12 cellular contexts compared by ENCODE assay signal in the genomic region with DNA sequence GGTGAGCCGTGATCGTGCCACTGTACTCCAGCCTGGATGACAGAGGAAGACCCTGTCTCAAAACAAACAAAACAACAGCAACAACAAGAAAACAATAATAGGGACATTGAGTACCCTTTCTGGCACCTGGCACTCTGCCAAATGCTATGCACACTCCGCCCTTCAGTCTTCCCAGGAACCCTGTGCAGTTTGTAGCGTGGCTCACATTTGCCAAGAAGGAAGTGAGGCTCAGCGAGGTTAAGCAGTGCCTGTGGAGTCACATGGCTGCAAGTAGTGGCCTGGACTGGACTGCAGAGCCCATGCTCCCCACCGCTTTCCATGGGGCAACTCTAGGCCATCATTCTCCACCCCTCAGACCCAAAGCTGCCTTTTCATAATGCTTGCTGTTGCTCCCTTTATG. TPM values are rescaled to one million over a fixed set of nuclear protein-coding genes. Genes with fewer than 3 reads are reported as not detected.
A peak's percentile ranks its signal among the peaks of the same experiment; 100 is the strongest.
DNase-seq lines count a peak whose midpoint lies in the region; ATAC-seq and TF ChIP-seq lines count a peak whose summit lies in the region.
"Had no signal": no experiment of that assay in that cellular context is flagged by ENCODE, and none has a peak within 500 bp of the region (broad histone marks: within the 10 kb centered on the region; RNA-seq: fewer than 3 reads in every experiment).

No MANE protein-coding gene starts in this region.

- H3K36me3 ChIP-seq in GM23248 (ENCODE audit: low read depth): no peaks in the 10 kb centered on the region

- H3F3A ChIP-seq in GM23248 (ENCODE audit: insufficient read depth): no peaks in the 10 kb centered on the region

- ATAC-seq in GM19351 (IDR thresholded peaks at IDR 0.05; ENCODE audit: unreplicated experiment): no peak

- WGBS in GM23248 (ENCODE audit: low coverage in 1 of 2, low lambda C conversion rate in 2 of 2, missing lambda C conversion rate in 2 of 2), 2 experiments: 74 to 75% methylated on average over 6 of the region's 6 CpGs

- H3K36me3 Mint-ChIP-seq in nephron (ENCODE audit: low read depth): peaks cover 13% of the 10 kb centered on the region
- H3K36me3 Mint-ChIP-seq: activated naive CD8-positive, alpha-beta T cell had no signal

- H3K27me3 ChIP-seq in GM23248 (replicated peaks; ENCODE audit: insufficient read depth): no peaks in the 10 kb centered on the region

- 0 out of 2 replicates have a peak, but pooled peaks cover 4% of the 10 kb centered on the region for H3K79me2 ChIP-seq in GM23248 (ENCODE audit: insufficient read depth)

- peak overlapping the region in 1 of 3 experiments; percentile 37 for H3K4me3 Mint-ChIP-seq in nephron
- H3K4me3 Mint-ChIP-seq: activated naive CD8-positive, alpha-beta T cell; CD4-positive, alpha-beta T cell; T-helper 1 cell treated with Interleukin-12 subunit alpha and Interleukin-12 subunit beta and Interleukin-4 antibody, amounts not matched to agents 30 μg/mL and 1 μg/mL, for 36 hours had no signal

- DNase-seq in GM23248 (peak; percentile 27), NCI-H2227 (lab: John Stamatoyannopoulos, UW; ENCODE audit: unreplicated experiment) (peak; percentile 52), fibroblast of mammary gland (ENCODE audit: low read depth) (peak; percentile 33), amniotic stem cell (lab: John Stamatoyannopoulos, UW) (no peak), NCI-H1930 (lab: John Stamatoyannopoulos, UW) (no peak)
- DNase-seq in central memory CD4-positive, alpha-beta T cell: no peak
- DNase-seq: CD4-positive, alpha-beta T cell; NCI-H1048 had no signal

- no peak overlapping the region for H3K9ac ChIP-seq in GM23248

- no peaks in the 10 kb centered on the region for H3K9me3 Mint-ChIP-seq in nephron
- H3K9me3 Mint-ChIP-seq: CD4-positive, alpha-beta T cell; T-helper 1 cell treated with Interleukin-12 subunit alpha and Interleukin-12 subunit beta and Interleukin-4 antibody, amounts not matched to agents 30 μg/mL and 1 μg/mL, for 36 hours had no signal

- H4K20me1 ChIP-seq in GM23248 (ENCODE audit: insufficient read depth): no peaks in the 10 kb centered on the region

- peaks cover 3% of the 10 kb centered on the region; the same call in 1 of the 2 replicates for H3K4me1 ChIP-seq in GM23248 (ENCODE audit: insufficient read depth)

- in situ Hi-C loops in GM23248 (cut with MboI): no loop called here

- H3K4me3 ChIP-seq in GM23248 (no peak overlapping the region), fibroblast of mammary gland (ENCODE audit: control insufficient read depth, low read depth, low read length) (no peak overlapping the region)

- peaks cover 45% of the 10 kb centered on the region for H3K4me1 Mint-ChIP-seq in nephron

- H2AFZ ChIP-seq in GM23248: no peak overlapping the region

- H3K9me3 ChIP-seq in GM23248 (ENCODE audit: low read depth): no peaks in the 10 kb centered on the region

- H3K4me2 ChIP-seq in GM23248 (ENCODE audit: unreplicated experiment): no peak overlapping the region

- no peaks in the 10 kb centered on the region for H3K27me3 Mint-ChIP-seq in nephron (ENCODE audit: low read depth)
- H3K27me3 Mint-ChIP-seq: CD4-positive, alpha-beta T cell had no signal

- TF ChIP-seq CTCF in fibroblast of mammary gland (conservative IDR thresholded peaks at IDR 0.05; ENCODE audit: control insufficient read depth, insufficient read depth, low read depth, low read length) (no peak), nephron (IDR thresholded peaks at IDR 0.05; ENCODE audit: unreplicated experiment in 3 of 3) (no peak)

- peak overlapping the region; percentile 34 to 79 (median 64) for H3K27ac Mint-ChIP-seq in nephron
- H3K27ac Mint-ChIP-seq: activated naive CD8-positive, alpha-beta T cell; CD4-positive, alpha-beta T cell; T-helper 1 cell treated with Interleukin-12 subunit alpha and Interleukin-12 subunit beta and Interleukin-4 antibody, amounts not matched to agents 30 μg/mL and 1 μg/mL, for 36 hours had no signal

- no peak overlapping the region for H3K27ac ChIP-seq in GM23248

- H3K9me2 ChIP-seq in GM23248 (ENCODE audit: insufficient read depth): no peaks in the 10 kb centered on the region

RNA-seq across cellular contexts. Expression of gene EVA1B, which starts 5.3 kb away (rescaled TPM):
- total RNA-seq in GM23248 (2014; rRNA removed; shearing (Covaris generic)): 294 and 328 TPM in 2 replicates
- 95.0 and 111 TPM in 2 replicates for polyA plus RNA-seq in GM23248 (2016; fragmentation: Nextera tagmentation; extraction: Ambion mirVana)

RNA-seq across cellular contexts. Expression of gene SH3D21, which starts 22.5 kb away (rescaled TPM):
- total RNA-seq in GM23248 (2014; rRNA removed; shearing (Covaris generic)): 5.6 and 14.4 TPM in 2 replicates
- polyA plus RNA-seq in GM23248 (2016; fragmentation: Nextera tagmentation; extraction: Ambion mirVana): 1.1 and 1.8 TPM in 2 replicates

RNA-seq across cellular contexts. Expression of gene STK40, which starts 57.0 kb away (rescaled TPM):
- 11.1 and 16.4 TPM in 2 replicates for total RNA-seq in GM23248 (2014; rRNA removed; shearing (Covaris generic))
- polyA plus RNA-seq in GM23248 (2016; fragmentation: Nextera tagmentation; extraction: Ambion mirVana): 15.3 and 16.2 TPM in 2 replicates

Comparison
In these comparisons a context has a peak if more than half of its experiments do, and no peak if none do; other contexts are left out.
1. DNase-seq: peak in GM23248 (single experiment), NCI-H2227 (single experiment) and fibroblast of mammary gland (single experiment); none in amniotic stem cell (single experiment), NCI-H1930 (0 of 2) and central memory CD4-positive, alpha-beta T cell (single experiment).